Comparison of ENCODE assay signal across 16 cellular contexts in genomic region chr7:127578711-127579275, GRCh38. TPM values are rescaled to one million over a fixed set of nuclear protein-coding genes. Genes with fewer than 3 reads are reported as not detected.
"Had no signal": no experiment of that assay in that cellular context is flagged by ENCODE, and none has a peak within 500 bp of the region (broad histone marks: within the 10 kb centered on the region; RNA-seq: fewer than 3 reads in every experiment).

No MANE protein-coding gene starts in this region.

- H3K27me3 Mint-ChIP-seq: activated CD4-positive, alpha-beta memory T cell treated with anti-CD3 and anti-CD28 coated beads for 36 hours; activated naive CD8-positive, alpha-beta T cell treated with anti-CD3 and anti-CD28 coated beads, Interleukin-2, amount 10 ng/mL, durations not matched to agents 7 days and 5 days had no signal

- H3K27ac Mint-ChIP-seq: activated CD4-positive, alpha-beta memory T cell treated with anti-CD3 and anti-CD28 coated beads for 36 hours; activated naive CD8-positive, alpha-beta T cell treated with anti-CD3 and anti-CD28 coated beads, Interleukin-2, amount 10 ng/mL, durations not matched to agents 7 days and 5 days had no signal

- H3K4me3 ChIP-seq: sigmoid colon, upper lobe of right lung had no signal

- H3K9me3 Mint-ChIP-seq: activated CD4-positive, alpha-beta memory T cell treated with anti-CD3 and anti-CD28 coated beads for 36 hours; activated naive CD8-positive, alpha-beta T cell treated with anti-CD3 and anti-CD28 coated beads, Interleukin-2, amount 10 ng/mL, durations not matched to agents 7 days and 5 days had no signal

- ATAC-seq: upper lobe of right lung had no signal

- H3K9me3 ChIP-seq: sigmoid colon, upper lobe of right lung had no signal

- DNase-seq: activated CD4-positive, alpha-beta memory T cell treated with anti-CD3 and anti-CD28 coated beads for 36 hours; activated gamma-delta T cell treated with Interleukin-2 at 50 U/mL for 16 hours; activated naive CD8-positive, alpha-beta T cell treated with anti-CD3 and anti-CD28 coated beads, Interleukin-2, amount 10 ng/mL, durations not matched to agents 7 days and 5 days; activated T-cell treated with anti-CD3 and anti-CD28 coated beads, Interleukin-2, amount 50 U/mL, for 48 hours; aorta; hippocampal formation; sigmoid colon; stimulated activated CD4-positive, alpha-beta T cell treated with anti-CD3 and anti-CD28 coated beads, Interleukin-2, amount 100 ng/mL, for 24 hours; stimulated activated naive CD4-positive, alpha-beta T cell; T-helper 9 cell; upper lobe of right lung had no signal

- H3K27ac ChIP-seq: upper lobe of right lung had no signal

- H3K27me3 ChIP-seq: sigmoid colon, upper lobe of right lung had no signal

- H3K4me3 Mint-ChIP-seq: activated CD4-positive, alpha-beta memory T cell treated with anti-CD3 and anti-CD28 coated beads for 36 hours; activated naive CD8-positive, alpha-beta T cell treated with anti-CD3 and anti-CD28 coated beads, Interleukin-2, amount 10 ng/mL, durations not matched to agents 7 days and 5 days had no signal

RNA-seq across cellular contexts. Expression of gene PAX4, which starts 39.1 kb away (rescaled TPM):
- total RNA-seq: activated CD4-positive, alpha-beta memory T cell treated with anti-CD3 and anti-CD28 coated beads for 36 hours; activated naive CD8-positive, alpha-beta T cell treated with anti-CD3 and anti-CD28 coated beads, Interleukin-2, amount 10 ng/mL, durations not matched to agents 7 days and 5 days; aorta; kidney epithelial cell; liver; mesenteric fat pad; osteoblast; pulmonary artery endothelial cell; sigmoid colon; upper lobe of right lung had no signal
